ENCODE assay signal across 8 cellular contexts in the genomic region with DNA sequence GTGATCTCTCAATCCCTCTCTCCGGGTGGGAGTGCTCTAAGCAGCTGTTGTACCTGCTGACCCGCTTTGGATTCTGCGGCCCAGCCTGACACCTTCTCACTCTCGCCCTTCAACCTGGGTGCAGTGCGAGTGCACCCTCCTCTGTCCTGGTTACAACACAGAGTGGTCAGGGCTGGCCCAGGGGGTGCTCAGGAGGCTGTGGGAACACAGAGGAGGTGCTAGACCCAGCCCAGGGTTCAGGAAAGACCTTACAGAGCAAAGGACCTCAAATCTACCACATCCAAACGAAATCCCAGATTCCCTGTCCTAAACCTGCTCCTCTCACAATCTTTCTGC. TPM values are rescaled to one million over a fixed set of nuclear protein-coding genes. Genes with fewer than 3 reads are reported as not detected.
DNase-seq lines count a peak whose midpoint lies in the region; TF ChIP-seq lines count a peak whose summit lies in the region.

No MANE protein-coding gene starts in this region.

- H3K27me3 ChIP-seq in DOHH2 (ENCODE audit: control insufficient read depth, low read length) (no peaks in the 10 kb centered on the region), MM.1S (replicated peaks; ENCODE audit: insufficient read depth, low read length) (no peaks in the 10 kb centered on the region), endodermal cell (ENCODE audit: control insufficient read depth, insufficient read depth, low read length, poor library complexity, severe bottlenecking) (peaks cover 11% of the 10 kb centered on the region), neural progenitor cell (no peaks in the 10 kb centered on the region)

- H4K20me1 ChIP-seq in DOHH2 (ENCODE audit: control insufficient read depth, insufficient read depth, low read depth, low read length), result no peaks in the 10 kb centered on the region
- no peaks in the 10 kb centered on the region for H4K20me1 ChIP-seq in MM.1S (ENCODE audit: insufficient read depth, low read length)
- H4K20me1 ChIP-seq in neural progenitor cell (ENCODE audit: low read depth), result no peaks in the 10 kb centered on the region

- no peaks in the 10 kb centered on the region for H3K79me2 ChIP-seq in DOHH2 (ENCODE audit: control insufficient read depth, low read length)
- H3K79me2 ChIP-seq in MM.1S (ENCODE audit: low read length), result no peaks in the 10 kb centered on the region
- no peaks in the 10 kb centered on the region for H3K79me2 ChIP-seq in neural progenitor cell (ENCODE audit: low read depth)

- no peaks in the 10 kb centered on the region for H3K36me3 ChIP-seq in DOHH2 (ENCODE audit: control insufficient read depth, low read length)
- no peaks in the 10 kb centered on the region for H3K36me3 ChIP-seq in MM.1S (replicated peaks; ENCODE audit: insufficient read depth, low read length)
- H3K36me3 ChIP-seq in endodermal cell (ENCODE audit: control insufficient read depth, insufficient read depth, low read length), result peaks cover under 1% of the 10 kb centered on the region
- no peaks in the 10 kb centered on the region for H3K36me3 ChIP-seq in neural progenitor cell

- WGBS in endodermal cell (ENCODE audit: insufficient coverage in 1 of 2, insufficient read length in 1 of 2), 2 experiments, result 37 to 55% methylated on average over 6 of the region's 6 CpGs

- peaks cover 13% of the 10 kb centered on the region for H3K4me1 Mint-ChIP-seq in endodermal cell
- peaks cover 14% of the 10 kb centered on the region for H3K4me1 Mint-ChIP-seq in neural progenitor cell

- H3K9me3 ChIP-seq in DOHH2 (ENCODE audit: control insufficient read depth, insufficient read depth, low read length) (peaks cover 6% of the 10 kb centered on the region; the same call in 1 of the 2 replicates), MM.1S (replicated peaks; ENCODE audit: insufficient read depth, low read length) (no peaks in the 10 kb centered on the region), endodermal cell (ENCODE audit: control insufficient read depth, low read length) (no peaks in the 10 kb centered on the region), neural progenitor cell (ENCODE audit: low read depth) (no peaks in the 10 kb centered on the region)

- H3K9ac ChIP-seq in MM.1S (ENCODE audit: low read length), result peak overlapping the region; percentile 40; the same call in 1 of the 2 replicates
- H3K9ac ChIP-seq in endodermal cell (ENCODE audit: extremely low read depth, low read length, poor library complexity, severe bottlenecking), result peak overlapping the region; percentile 44
- no peak overlapping the region for H3K9ac ChIP-seq in neural progenitor cell

- TF ChIP-seq CTCF in DOHH2 (IDR thresholded peaks at IDR 0.05; ENCODE audit: low read depth, low read length, poor library complexity, severe bottlenecking), result no peak
- TF ChIP-seq CTCF in MM.1S (IDR thresholded peaks at IDR 0.05; ENCODE audit: low read length), result no peak
- TF ChIP-seq CTCF in endodermal cell (conservative IDR thresholded peaks at IDR 0.05), result no peak
- no peak for TF ChIP-seq CTCF in neural progenitor cell (IDR thresholded peaks at IDR 0.05)

- H3K9me3 Mint-ChIP-seq in endodermal cell (no peaks in the 10 kb centered on the region), neural progenitor cell (no peaks in the 10 kb centered on the region)

- H3K36me3 Mint-ChIP-seq in endodermal cell (ENCODE audit: low read depth), result peaks cover 2% of the 10 kb centered on the region
- peaks cover 3% of the 10 kb centered on the region for H3K36me3 Mint-ChIP-seq in neural progenitor cell

- H2AFZ ChIP-seq in MM.1S (ENCODE audit: low read length) (peak overlapping the region; percentile 65; the same call in 1 of the 2 replicates), neural progenitor cell (replicated peaks) (peak overlapping the region; percentile 82)

- H3K27ac Mint-ChIP-seq in endodermal cell (peak overlapping the region; percentile 67), neural progenitor cell (no peak overlapping the region)

- H3K4me3 ChIP-seq in DOHH2 (ENCODE audit: low read length) (peak overlapping the region; percentile 92), MM.1S (ENCODE audit: low read length) (peak overlapping the region; percentile 69), endodermal cell (ENCODE audit: low read length) (peak overlapping the region; percentile 94), neural progenitor cell (peak overlapping the region; percentile 56)

- H3K4me3 Mint-ChIP-seq in endodermal cell, result peak overlapping the region; percentile 76
- peak overlapping the region; percentile 91 for H3K4me3 Mint-ChIP-seq in neural progenitor cell

- H3F3A ChIP-seq in DOHH2 (ENCODE audit: control insufficient read depth, insufficient read depth), result 0 out of 2 replicates have a peak, but pooled peaks cover 3% of the 10 kb centered on the region
- H3F3A ChIP-seq in MM.1S (ENCODE audit: insufficient read depth, low read length), result no peaks in the 10 kb centered on the region
- H3F3A ChIP-seq in neural progenitor cell (ENCODE audit: low read depth), result no peaks in the 10 kb centered on the region

- H3K27me3 Mint-ChIP-seq in endodermal cell (ENCODE audit: insufficient read depth) (peaks cover 11% of the 10 kb centered on the region), neural progenitor cell (ENCODE audit: insufficient read depth, low read depth) (no peaks in the 10 kb centered on the region)

- DNase-seq in MM.1S (no peak), endodermal cell (no peak), neural progenitor cell (ENCODE audit: low spot score) (no peak), NCI-H748 treated with DMSO at 0.1 percent for 48 hours (lab: John Stamatoyannopoulos, UW) (no peak), SHP77 treated with DMSO at 0.1 percent for 48 hours (lab: John Stamatoyannopoulos, UW) (no peak), RKO (ENCODE audit: low spot score) (no peak), CD1c-positive myeloid dendritic cell (ENCODE audit: extremely low spot score) (no peak)

- H3K9me2 ChIP-seq in DOHH2 (replicated peaks; ENCODE audit: control insufficient read depth, low read length) (no peaks in the 10 kb centered on the region), MM.1S (replicated peaks; ENCODE audit: insufficient read depth, low read length) (no peaks in the 10 kb centered on the region)

- H3K4me2 ChIP-seq in DOHH2 (ENCODE audit: low read length), result peak overlapping the region; percentile 88
- peak overlapping the region; percentile 52 for H3K4me2 ChIP-seq in MM.1S (ENCODE audit: low read depth, low read length)
- peak overlapping the region; percentile 80 for H3K4me2 ChIP-seq in neural progenitor cell

- H3K4me1 ChIP-seq in DOHH2 (ENCODE audit: control insufficient read depth, low read length), result peaks cover 13% of the 10 kb centered on the region
- H3K4me1 ChIP-seq in MM.1S (ENCODE audit: low read length), result no peaks in the 10 kb centered on the region
- no peaks in the 10 kb centered on the region for H3K4me1 ChIP-seq in endodermal cell (ENCODE audit: control insufficient read depth, insufficient read depth, low read length)
- no peaks in the 10 kb centered on the region for H3K4me1 ChIP-seq in neural progenitor cell

- H3K27ac ChIP-seq in DOHH2 (ENCODE audit: low read depth, low read length) (no peak overlapping the region), MM.1S (ENCODE audit: low read length) (no peak overlapping the region), endodermal cell (ENCODE audit: low read depth, low read length) (no peak overlapping the region), neural progenitor cell (no peak overlapping the region)

RNA-seq across cellular contexts. Expression of a gene that starts 23.7 kb away (rescaled TPM):
- 10 to 100 TPM; 10.8 to 11.3 TPM for total RNA-seq in endodermal cell
- polyA plus RNA-seq in endodermal cell (2013, experiment 1 of 2), result 5.8 TPM
- 6.8 TPM for polyA plus RNA-seq in endodermal cell (2013, experiment 2 of 2)
- total RNA-seq in neural progenitor cell (ENCODE audit: low replicate concordance), result 5.0 and 8.1 TPM in 2 replicates

RNA-seq across cellular contexts. Expression of a gene that starts 35.5 kb away (rescaled TPM):
- total RNA-seq in endodermal cell (not detected), neural progenitor cell (ENCODE audit: low replicate concordance) (not detected in 2 replicates)
- polyA plus RNA-seq in endodermal cell (2013, experiment 1 of 2), result 0.14 TPM
- not detected for polyA plus RNA-seq in endodermal cell (2013, experiment 2 of 2)

RNA-seq across cellular contexts. Expression of a gene that starts 51.9 kb away (rescaled TPM):
- total RNA-seq in endodermal cell, result not detected
- not detected for polyA plus RNA-seq in endodermal cell (2013, experiment 1 of 2)
- polyA plus RNA-seq in endodermal cell (2013, experiment 2 of 2), result 0.12 TPM
- total RNA-seq in neural progenitor cell (ENCODE audit: low replicate concordance), result not detected in 2 replicates
